ENCODE assay signal across 9 cellular contexts in genomic region chr18:63553117-63553516, GRCh38. TPM values are rescaled to one million over a fixed set of nuclear protein-coding genes. Genes with fewer than 3 reads are reported as not detected.
DNase-seq lines count a peak whose midpoint lies in the region; ATAC-seq lines count a peak whose summit lies in the region.
"Had no signal": no experiment of that assay in that cellular context is flagged by ENCODE, and none has a peak within 500 bp of the region (broad histone marks: within the 10 kb centered on the region; RNA-seq: fewer than 3 reads in every experiment).

No MANE protein-coding gene starts in this region.

- no peak for DNase-seq in Right ventricle myocardium inferior (ENCODE audit: missing footprints)
- DNase-seq in cardiac septum (ENCODE audit: low spot score): no peak
- peak; percentile 40 for DNase-seq in astrocyte of the hippocampus (ENCODE audit: low read depth, low spot score)
- DNase-seq in kidney tubule cell (ENCODE audit: low spot score): peak; percentile 87
- DNase-seq in HAP-1 (ENCODE audit: low spot score in 2 of 2): no peak
- no peak for DNase-seq in NCI-H1436 treated with DMSO at 0.1 percent for 48 hours (lab: John Stamatoyannopoulos, UW)

- ATAC-seq in Right ventricle myocardium inferior: peak; percentile 89
- no peak for ATAC-seq in HG02970 (IDR thresholded peaks at IDR 0.05; ENCODE audit: low FRiP score, unreplicated experiment)
- ATAC-seq in GM19452 (IDR thresholded peaks at IDR 0.05; ENCODE audit: unreplicated experiment): no peak
- ATAC-seq: left lobe of liver had no signal

- no peaks in the 10 kb centered on the region; the same call in 1 of the 2 replicates for H3K27me3 ChIP-seq in HAP-1 (ENCODE audit: low read depth)

- H3K4me3 ChIP-seq in HAP-1: no peak overlapping the region

- H3K36me3 ChIP-seq in HAP-1 (replicated peaks): no peaks in the 10 kb centered on the region

- H3K4me1 ChIP-seq in HAP-1: no peaks in the 10 kb centered on the region

- in situ Hi-C loops in HAP-1 (cut with MboI; ENCODE audit: low sequenced_read_pairs): no loop called here

- intact Hi-C loops in Right ventricle myocardium inferior (cut with DNase I): no loop called here
- intact Hi-C loops in cardiac septum (cut with DNase I): no loop called here

- no peaks in the 10 kb centered on the region for H3K9me3 ChIP-seq in HAP-1

RNA-seq across cellular contexts. Expression of gene SERPINB12, which starts 10.9 kb away (rescaled TPM):
- total RNA-seq in Right ventricle myocardium inferior (not detected), cardiac septum (not detected)
- total RNA-seq: left lobe of liver had no signal

RNA-seq across cellular contexts. Expression of gene SERPINB13, which starts 34.0 kb away (rescaled TPM):
- total RNA-seq in Right ventricle myocardium inferior (not detected), cardiac septum (not detected)
- total RNA-seq: left lobe of liver had no signal

Comparison
In these comparisons a context has a peak if more than half of its experiments do, and no peak if none do; other contexts are left out.
1. DNase-seq: peak in astrocyte of the hippocampus (single experiment) and kidney tubule cell (single experiment); none in Right ventricle myocardium inferior (single experiment), cardiac septum (single experiment), HAP-1 (0 of 2) and NCI-H1436 treated with DMSO at 0.1 percent for 48 hours (single experiment).